In genomic region chr6:6491761-6492160, GRCh38 we compare ENCODE assay signal across 27 cellular contexts.
"Had no signal": no experiment of that assay in that cellular context is flagged by ENCODE, and none has a peak within 500 bp of the region (broad histone marks: within the 10 kb centered on the region; RNA-seq: fewer than 3 reads in every experiment).

No MANE protein-coding gene starts in this region.

- H3K9me3 Mint-ChIP-seq: natural killer cell treated with Interleukin-12 subunit alpha and Interleukin-12 subunit beta and Interleukin-15 and Interleukin-18, amount 100 ng/mL, for 72 hours; nephron progenitor cell; neural crest cell; stimulated activated effector memory CD8-positive, alpha-beta T cell treated with anti-CD3 and anti-CD28 coated beads, Interleukin-12 subunit alpha, Interleukin-12 subunit beta, amount 100 ng/mL, for 72 hours; stimulated activated naive B cell treated with anti-CD40 and anti-IgM and Interleukin-4, amounts not matched to agents 10 μg/mL and 1 μg/mL and 100 μg/mL, for 72 hours; stimulated activated naive CD8-positive, alpha-beta T cell treated with anti-CD3 and anti-CD28 coated beads, Interleukin-15, Interleukin-2, amounts not matched to agents 100 ng/mL and 50 ng/mL, for 24 hours had no signal

- H3K4me1 Mint-ChIP-seq: nephron progenitor cell; neural crest cell; stimulated activated effector memory CD8-positive, alpha-beta T cell treated with anti-CD3 and anti-CD28 coated beads, Interleukin-12 subunit alpha, Interleukin-12 subunit beta, amount 100 ng/mL, for 72 hours had no signal

- H3K4me1 ChIP-seq: pancreas, prostate gland, right atrium auricular region, right lobe of liver, sigmoid colon, stomach, thyroid gland, tibial nerve, upper lobe of left lung, vagina had no signal

- H3K36me3 Mint-ChIP-seq: natural killer cell treated with Interleukin-12 subunit alpha and Interleukin-12 subunit beta and Interleukin-15 and Interleukin-18, amount 100 ng/mL, for 72 hours; stimulated activated effector memory CD8-positive, alpha-beta T cell treated with anti-CD3 and anti-CD28 coated beads, Interleukin-12 subunit alpha, Interleukin-12 subunit beta, amount 100 ng/mL, for 72 hours; stimulated activated naive B cell treated with anti-CD40 and anti-IgM and Interleukin-4, amounts not matched to agents 10 μg/mL and 1 μg/mL and 100 μg/mL, for 72 hours had no signal

- ATAC-seq: pancreas; stimulated activated effector memory CD8-positive, alpha-beta T cell treated with anti-CD3 and anti-CD28 coated beads, Interleukin-12 subunit alpha, Interleukin-12 subunit beta, amount 100 ng/mL, for 72 hours; stimulated activated naive B cell treated with anti-CD40 and anti-IgM and Interleukin-4, amounts not matched to agents 10 μg/mL and 1 μg/mL and 100 μg/mL, for 72 hours had no signal

- H3K27me3 Mint-ChIP-seq: stimulated activated naive CD8-positive, alpha-beta T cell treated with anti-CD3 and anti-CD28 coated beads, Interleukin-15, Interleukin-2, amounts not matched to agents 100 ng/mL and 50 ng/mL, for 24 hours had no signal

- H3K4me3 ChIP-seq: pancreas, prostate gland, right atrium auricular region, right lobe of liver, sigmoid colon, stomach, thoracic aorta, thyroid gland, tibial nerve, upper lobe of left lung, vagina had no signal

- H3K4me3 Mint-ChIP-seq: natural killer cell treated with Interleukin-12 subunit alpha and Interleukin-12 subunit beta and Interleukin-15 and Interleukin-18, amount 100 ng/mL, for 72 hours; nephron progenitor cell; neural crest cell; stimulated activated effector memory CD8-positive, alpha-beta T cell treated with anti-CD3 and anti-CD28 coated beads, Interleukin-12 subunit alpha, Interleukin-12 subunit beta, amount 100 ng/mL, for 72 hours; stimulated activated naive B cell treated with anti-CD40 and anti-IgM and Interleukin-4, amounts not matched to agents 10 μg/mL and 1 μg/mL and 100 μg/mL, for 72 hours; stimulated activated naive CD8-positive, alpha-beta T cell treated with anti-CD3 and anti-CD28 coated beads, Interleukin-15, Interleukin-2, amounts not matched to agents 100 ng/mL and 50 ng/mL, for 24 hours had no signal

- H3K27me3 ChIP-seq: neutrophil, right atrium auricular region, right lobe of liver, sigmoid colon, stomach, thyroid gland, tibial nerve, upper lobe of left lung, vagina had no signal

- H3K9me3 ChIP-seq: neutrophil, pancreas, prostate gland, right atrium auricular region, right lobe of liver, sigmoid colon, stomach, thoracic aorta, thyroid gland, tibial nerve, upper lobe of left lung, vagina had no signal

- H3K27ac Mint-ChIP-seq: natural killer cell treated with Interleukin-12 subunit alpha and Interleukin-12 subunit beta and Interleukin-15 and Interleukin-18, amount 100 ng/mL, for 72 hours; nephron progenitor cell; stimulated activated effector memory CD8-positive, alpha-beta T cell treated with anti-CD3 and anti-CD28 coated beads, Interleukin-12 subunit alpha, Interleukin-12 subunit beta, amount 100 ng/mL, for 72 hours; stimulated activated naive B cell treated with anti-CD40 and anti-IgM and Interleukin-4, amounts not matched to agents 10 μg/mL and 1 μg/mL and 100 μg/mL, for 72 hours; stimulated activated naive CD8-positive, alpha-beta T cell treated with anti-CD3 and anti-CD28 coated beads, Interleukin-15, Interleukin-2, amounts not matched to agents 100 ng/mL and 50 ng/mL, for 24 hours had no signal

- H3K27ac ChIP-seq: neutrophil, pancreas, prostate gland, right atrium auricular region, right lobe of liver, sigmoid colon, stomach, thoracic aorta, thyroid gland, tibial nerve, upper lobe of left lung, vagina had no signal

- DNase-seq: nephron progenitor cell; nucleus accumbens; pancreas; retina; right lobe of liver; sigmoid colon; small intestine; stimulated activated CD4-positive, alpha-beta T cell treated with anti-CD3 and anti-CD28 coated beads, Interleukin-15, amount 100 ng/mL, for 24 hours; stimulated activated CD4-positive, alpha-beta T cell treated with anti-CD3 and anti-CD28 coated beads, Interleukin-2, amount 100 ng/mL, for 24 hours; stimulated activated CD4-positive, alpha-beta T cell treated with anti-CD3 and anti-CD28 coated beads, Interleukin-2, amount 100 ng/mL, for 48 hours; stimulated activated CD4-positive, alpha-beta T cell treated with anti-CD3 and anti-CD28 coated beads, Interleukin-4, amount 100 ng/mL, for 24 hours; stimulated activated naive B cell treated with anti-CD40 and anti-IgM and Interleukin-4, amounts not matched to agents 10 μg/mL and 1 μg/mL and 100 μg/mL, for 72 hours; stimulated activated naive CD4-positive, alpha-beta T cell treated with Interleukin-2 at 50 U/mL for 16 hours; stomach; thyroid gland; trophoblast cell; upper lobe of left lung had no signal

- H3K36me3 ChIP-seq: neutrophil, pancreas, prostate gland, right atrium auricular region, right lobe of liver, sigmoid colon, stomach, thoracic aorta, thyroid gland, tibial nerve, upper lobe of left lung, vagina had no signal
